ENCODE assay signal across 4 cellular contexts in genomic region chr2:129681788-129682187, GRCh38.
TF ChIP-seq lines count a peak whose summit lies in the region.

No MANE protein-coding gene starts in this region.

TF ChIP-seq in HepG2, 621 proteins besides CTCF, POLR2A, EP300 and RAD21:
- no peak for TF ChIP-seq JUN (CRISPR knock-in tag; IDR thresholded peaks at IDR 0.05)
- peak; percentile 28 to 72; a peak in 3 of 4 replicates for TF ChIP-seq MAFK (conservative IDR thresholded peaks at IDR 0.05 in 1 of 2, IDR thresholded peaks at IDR 0.05 in 1 of 2; ENCODE audit: low read length in 2 of 2)
- TF ChIP-seq MAFF (IDR thresholded peaks at IDR 0.05; ENCODE audit: low read depth, low read length), result peak; percentile 41; the same call in 1 of the 2 replicates

TF ChIP-seq in A549, 52 proteins besides CTCF, POLR2A, EP300 and RAD21:
- peak; percentile 20 for TF ChIP-seq MAFK (IDR thresholded peaks at IDR 0.05; ENCODE audit: partially characterized antibody)
- no peak for TF ChIP-seq MAZ (IDR thresholded peaks at IDR 0.05; ENCODE audit: borderline replicate concordance, low read depth, low read length)
- no peak for TF ChIP-seq ZSCAN20 (CRISPR knock-in tag; IDR thresholded peaks at IDR 0.05)

TF ChIP-seq in IMR-90, 13 proteins besides CTCF, POLR2A, EP300 and RAD21:
- TF ChIP-seq MAFK (IDR thresholded peaks at IDR 0.05; ENCODE audit: low read depth, low read length) (0 out of 2 replicates have a peak, but pooled peaks have one; percentile 17), CHD1 (IDR thresholded peaks at IDR 0.05; ENCODE audit: low read depth, low read length) (no peak), SMC3 (IDR thresholded peaks at IDR 0.05; ENCODE audit: low read depth, low read length) (no peak), MXI1 (IDR thresholded peaks at IDR 0.05; ENCODE audit: borderline replicate concordance, low read depth, low read length) (no peak), NFE2L2 (IDR thresholded peaks at IDR 0.05; ENCODE audit: low read depth, low read length) (no peak), MAZ (IDR thresholded peaks at IDR 0.05; ENCODE audit: borderline replicate concordance, low read depth, low read length) (no peak)

TF ChIP-seq in K562, 482 proteins besides CTCF, POLR2A, EP300 and RAD21:
- TF ChIP-seq PKNOX1 (IDR thresholded peaks at IDR 0.05) (no peak), ZNF316 (IDR thresholded peaks at IDR 0.05) (peak; percentile 51; the same call in 1 of the 2 replicates)
